ENCODE assay signal across 8 cellular contexts in the genomic region with DNA sequence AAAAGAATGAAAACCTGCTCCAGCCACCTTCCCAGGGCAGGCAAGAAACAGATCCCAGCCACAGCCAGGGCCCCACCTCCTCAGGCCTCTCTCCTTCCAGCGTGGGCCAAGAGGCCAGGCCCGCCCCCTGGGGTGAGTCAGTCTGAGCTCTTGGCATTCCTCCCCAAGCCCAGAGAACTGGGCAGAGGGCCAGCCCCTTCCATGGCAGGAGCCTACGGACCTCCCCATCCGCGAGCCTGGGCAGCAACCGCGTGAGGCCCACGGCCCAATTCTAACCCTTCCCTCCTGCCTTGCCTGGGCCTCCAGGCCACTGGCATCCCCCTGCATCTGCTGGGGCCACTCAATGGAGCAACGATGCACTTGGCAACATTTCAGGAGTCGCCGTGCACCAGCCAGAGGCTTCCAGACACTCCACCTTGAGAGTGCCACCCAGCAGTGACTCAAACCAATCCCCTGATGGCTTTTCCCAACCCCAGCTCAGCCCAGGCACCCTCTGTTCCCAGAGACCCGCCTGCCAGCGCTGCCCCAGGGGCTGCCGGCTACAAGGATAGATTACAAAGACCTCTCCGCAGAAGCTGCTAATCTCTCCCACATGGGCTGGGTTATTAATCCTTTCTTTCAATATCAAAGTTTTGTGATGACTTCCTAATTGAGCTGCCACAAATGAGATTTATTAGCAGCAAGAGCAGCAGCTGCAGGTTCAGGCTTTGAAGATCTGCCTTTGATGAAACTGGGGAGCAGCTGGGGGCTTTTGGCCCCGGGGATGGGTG.
DNase-seq lines count a peak whose midpoint lies in the region; ATAC-seq, FAIRE-seq and TF ChIP-seq lines count a peak whose summit lies in the region.

No MANE protein-coding gene starts in this region.

- no peak for FAIRE-seq in pancreas (lab: Jason Lieb, UNC)

- peak; percentile 100 for ATAC-seq in Right ventricle myocardium superior (ENCODE audit: poor library complexity)
- peak; percentile 98 to 99 (median 98) for ATAC-seq in pancreas
- no peak for ATAC-seq in HG03432 (IDR thresholded peaks at IDR 0.05; ENCODE audit: unreplicated experiment)

- peaks cover 19% of the 10 kb centered on the region for H3K4me1 Mint-ChIP-seq in activated naive CD8-positive, alpha-beta T cell treated with anti-CD3 and anti-CD28 coated beads for 36 hours

- peaks cover 3 to 11% (median 10%) of the 10 kb centered on the region in 3 donors for H3K4me1 ChIP-seq in pancreas
- no peaks in the 10 kb centered on the region for H3K4me1 ChIP-seq in effector memory CD4-positive, alpha-beta T cell (ENCODE audit: control insufficient read depth, insufficient read depth, low read length, poor library complexity, severe bottlenecking)

- peak overlapping the region in 2 of 4 donors; percentile 3 to 32 for H3K4me3 ChIP-seq in pancreas
- H3K4me3 ChIP-seq in effector memory CD4-positive, alpha-beta T cell (ENCODE audit: insufficient read depth, low read depth, low read length, poor library complexity, severe bottlenecking), result no peak overlapping the region

- H3K27ac Mint-ChIP-seq in activated naive CD8-positive, alpha-beta T cell treated with anti-CD3 and anti-CD28 coated beads for 36 hours, result peak overlapping the region; percentile 38

- H3K9me3 ChIP-seq in pancreas, result no peaks in the 10 kb centered on the region
- H3K9me3 ChIP-seq in effector memory CD4-positive, alpha-beta T cell (ENCODE audit: control insufficient read depth, low read length), result no peaks in the 10 kb centered on the region

- 11 to 18% methylated on average over 16 of the region's 16 CpGs for WGBS in pancreas, 2 donors

- no peaks in the 10 kb centered on the region for H3K36me3 ChIP-seq in pancreas
- peaks cover 62% of the 10 kb centered on the region for H3K36me3 ChIP-seq in effector memory CD4-positive, alpha-beta T cell (ENCODE audit: control insufficient read depth, insufficient read depth, low read length)

- no peaks in the 10 kb centered on the region for H3K27me3 Mint-ChIP-seq in activated naive CD8-positive, alpha-beta T cell treated with anti-CD3 and anti-CD28 coated beads for 36 hours

- H3K4me3 Mint-ChIP-seq in activated naive CD8-positive, alpha-beta T cell treated with anti-CD3 and anti-CD28 coated beads for 36 hours, result no peak overlapping the region

- peak overlapping the region in 2 of 4 donors; percentile 52 to 68 for H3K27ac ChIP-seq in pancreas
- no peak overlapping the region for H3K27ac ChIP-seq in effector memory CD4-positive, alpha-beta T cell (ENCODE audit: insufficient read depth, low read length, poor library complexity, severe bottlenecking)

- peaks cover 2% of the 10 kb centered on the region for H3K9me3 Mint-ChIP-seq in activated naive CD8-positive, alpha-beta T cell treated with anti-CD3 and anti-CD28 coated beads for 36 hours

- no peak for TF ChIP-seq CTCF in pancreas (IDR thresholded peaks at IDR 0.05)

- peaks cover 53% of the 10 kb centered on the region for H3K36me3 Mint-ChIP-seq in activated naive CD8-positive, alpha-beta T cell treated with anti-CD3 and anti-CD28 coated beads for 36 hours

- peak; percentile 58 for DNase-seq in DMS153 (lab: John Stamatoyannopoulos, UW)
- DNase-seq in NCI-H1105 treated with DMSO at 0.1 percent for 48 hours (lab: John Stamatoyannopoulos, UW), result peak; percentile 95
- no peak for DNase-seq in activated naive CD8-positive, alpha-beta T cell treated with anti-CD3 and anti-CD28 coated beads for 36 hours
- DNase-seq in Right ventricle myocardium superior, result peak; percentile 97
- peak; percentile 94 to 99 (median 98) for DNase-seq in pancreas
- no peak for DNase-seq in effector memory CD4-positive, alpha-beta T cell
- DNase-seq in AML-193 (lab: John Stamatoyannopoulos, UW), result no peak

- no peaks in the 10 kb centered on the region for H3K27me3 ChIP-seq in pancreas
- no peaks in the 10 kb centered on the region for H3K27me3 ChIP-seq in effector memory CD4-positive, alpha-beta T cell (replicated peaks; ENCODE audit: control insufficient read depth, insufficient read depth, low read length, poor library complexity, severe bottlenecking)

- intact Hi-C loops in Right ventricle myocardium superior (cut with DNase I) (loop anchor here (10.0 kb wide), 1 partner anchor 108 kb away; no protein-coding TSS in a partner anchor), pancreas (cut with DNase I) (no loop called here)

Comparison
In these comparisons a context has a peak if more than half of its experiments do, and no peak if none do; other contexts are left out.
1. DNase-seq: peak in DMS153 (single experiment), NCI-H1105 treated with DMSO at 0.1 percent for 48 hours (single experiment), Right ventricle myocardium superior (single experiment) and pancreas (6 of 6); none in activated naive CD8-positive, alpha-beta T cell treated with anti-CD3 and anti-CD28 coated beads for 36 hours (single experiment), effector memory CD4-positive, alpha-beta T cell (0 of 3) and AML-193 (0 of 2).